In genomic region chr16:75266738-75267630, GRCh38 we compare ENCODE assay signal across 1 cellular context.
TF ChIP-seq lines count a peak whose summit lies in the region.

No MANE protein-coding gene starts in this region.

TF ChIP-seq in HCT116, 20 proteins besides CTCF, POLR2A, EP300 and RAD21 (continued from another document):
- no peak for TF ChIP-seq REST (IDR thresholded peaks at IDR 0.05; ENCODE audit: low read depth)
- no peak for TF ChIP-seq SIN3A (IDR thresholded peaks at IDR 0.05; ENCODE audit: low read depth)
